In the genomic region with DNA sequence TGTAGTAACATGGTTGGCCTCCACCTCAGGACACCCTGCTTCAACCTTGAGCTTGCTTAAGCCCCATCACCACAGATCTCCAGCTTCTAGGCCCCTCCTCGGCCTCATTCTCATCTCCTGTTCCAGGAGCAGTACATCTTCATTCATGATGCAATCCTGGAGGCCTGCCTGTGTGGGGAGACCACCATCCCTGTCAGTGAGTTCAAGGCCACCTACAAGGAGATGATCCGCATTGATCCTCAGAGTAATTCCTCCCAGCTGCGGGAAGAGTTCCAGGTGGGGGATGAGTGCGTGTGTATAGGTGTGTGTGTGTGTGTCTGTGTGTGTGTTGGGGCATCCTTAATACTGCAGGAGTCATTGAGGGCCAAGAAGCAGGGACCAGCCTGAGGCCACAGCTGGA, we compare ENCODE assay signal across 27 cellular contexts.
"Had no signal": no experiment of that assay in that cellular context is flagged by ENCODE, and none has a peak within 500 bp of the region (broad histone marks: within the 10 kb centered on the region; RNA-seq: fewer than 3 reads in every experiment).

No MANE protein-coding gene starts in this region.

- H3K4me1 ChIP-seq: parathyroid adenoma, prostate gland, sigmoid colon, stomach, thyroid gland, tibial nerve, upper lobe of left lung, vagina had no signal

- H3K27me3 ChIP-seq: neutrophil, ovary, right lobe of liver, sigmoid colon, stomach, thyroid gland, tibial nerve, upper lobe of left lung, vagina had no signal

- ATAC-seq: naive thymus-derived CD8-positive, alpha-beta T cell; natural killer cell treated with Interleukin-12 subunit alpha and Interleukin-12 subunit beta and Interleukin-15 and Interleukin-18, amount 100 ng/mL, for 72 hours; right cardiac atrium; right lobe of liver; stimulated activated effector memory CD8-positive, alpha-beta T cell treated with anti-CD3 and anti-CD28 coated beads, Interleukin-12 subunit alpha, Interleukin-12 subunit beta, amount 100 ng/mL, for 72 hours; stimulated activated naive B cell treated with anti-CD40 and anti-IgM and Interleukin-4, amounts not matched to agents 10 μg/mL and 1 μg/mL and 100 μg/mL, for 72 hours had no signal

- H3K27ac ChIP-seq: neutrophil, ovary, parathyroid adenoma, prostate gland, right lobe of liver, sigmoid colon, stomach, thoracic aorta, thyroid gland, tibial nerve, upper lobe of left lung, vagina had no signal

- H3K9me3 ChIP-seq: neutrophil, ovary, prostate gland, right lobe of liver, sigmoid colon, stomach, thoracic aorta, thyroid gland, tibial nerve, upper lobe of left lung, vagina had no signal

- H3K36me3 ChIP-seq: neutrophil, ovary had no signal

- H3K79me2 ChIP-seq: parathyroid adenoma had no signal

- DNase-seq: naive B cell; naive thymus-derived CD8-positive, alpha-beta T cell; nephron progenitor cell; nucleus accumbens; ovary; right cardiac atrium; right lobe of liver; small intestine; stimulated activated CD4-positive, alpha-beta T cell treated with anti-CD3 and anti-CD28 coated beads, Interleukin-15, amount 100 ng/mL, for 24 hours; stimulated activated CD4-positive, alpha-beta T cell treated with anti-CD3 and anti-CD28 coated beads, Interleukin-2, amount 100 ng/mL, for 24 hours; stimulated activated CD4-positive, alpha-beta T cell treated with anti-CD3 and anti-CD28 coated beads, Interleukin-2, amount 100 ng/mL, for 48 hours; stimulated activated CD4-positive, alpha-beta T cell treated with anti-CD3 and anti-CD28 coated beads, Interleukin-4, amount 100 ng/mL, for 24 hours; stimulated activated naive B cell treated with anti-CD40 and anti-IgM and Interleukin-4, amounts not matched to agents 10 μg/mL and 1 μg/mL and 100 μg/mL, for 72 hours; stimulated activated naive CD4-positive, alpha-beta T cell treated with Interleukin-2 at 50 U/mL for 16 hours; stomach; thyroid gland; trophoblast cell; upper lobe of left lung had no signal

- H2AFZ ChIP-seq: parathyroid adenoma had no signal

- H3K4me3 ChIP-seq: ovary, prostate gland, right lobe of liver, sigmoid colon, stomach, thoracic aorta, thyroid gland, tibial nerve, upper lobe of left lung, vagina had no signal
